ENCODE assay signal across 9 cellular contexts in genomic region chr10:28691187-28691694, GRCh38.
"Had no signal": no experiment of that assay in that cellular context is flagged by ENCODE, and none has a peak within 500 bp of the region (broad histone marks: within the 10 kb centered on the region; RNA-seq: fewer than 3 reads in every experiment).

No MANE protein-coding gene starts in this region.

- DNase-seq: H9, HCEC 1CT, IMR-90, KBM-7 had no signal

- H3K27ac ChIP-seq: HL-60, KMS-11 had no signal

- H3K4me3 ChIP-seq: GM23338 had no signal

- FAIRE-seq: H1, H54 had no signal

- H3K9ac ChIP-seq: KMS-11 had no signal

- H3K4me2 ChIP-seq: GM23338, KMS-11 had no signal

- ATAC-seq: GM23338 had no signal

- H2AFZ ChIP-seq: GM23338 had no signal
